Comparison of ENCODE assay signal across 21 cellular contexts in the genomic region with DNA sequence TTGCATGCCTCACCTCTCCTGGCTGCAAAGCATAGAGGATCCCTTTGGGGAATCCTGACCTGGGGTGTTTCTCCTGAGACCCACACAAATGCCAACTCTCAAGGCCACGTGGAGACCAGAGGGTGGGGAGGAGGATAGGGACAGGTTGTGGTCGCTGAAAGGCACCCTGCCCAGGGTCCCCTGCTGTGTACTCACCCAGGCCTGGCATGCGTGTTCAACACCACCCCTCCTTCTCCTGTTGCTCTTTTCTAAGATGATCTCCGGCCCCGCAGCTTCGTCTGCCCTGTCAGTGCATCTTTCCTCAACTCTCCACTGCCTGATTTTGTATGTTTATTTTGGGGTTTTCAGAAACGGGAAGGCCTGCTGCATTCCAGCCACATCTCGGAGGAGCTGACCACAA. TPM values are rescaled to one million over a fixed set of nuclear protein-coding genes. Genes with fewer than 3 reads are reported as not detected.
"Had no signal": no experiment of that assay in that cellular context is flagged by ENCODE, and none has a peak within 500 bp of the region (broad histone marks: within the 10 kb centered on the region; RNA-seq: fewer than 3 reads in every experiment).

No MANE protein-coding gene starts in this region.

- H3K79me2 ChIP-seq: hepatocyte had no signal

- H3K36me3 ChIP-seq: colonic mucosa, neutrophil had no signal

- H2AFZ ChIP-seq: hepatocyte had no signal

- H3K27ac ChIP-seq: colonic mucosa, foreskin keratinocyte, hepatocyte, neutrophil, testis, transverse colon had no signal

- H3K4me3 ChIP-seq: colonic mucosa, hepatocyte, mucosa of descending colon, testis, transverse colon had no signal

- H3K4me1 ChIP-seq: colonic mucosa, foreskin keratinocyte, testis had no signal

- ATAC-seq: foreskin keratinocyte; mucosa of descending colon; naive thymus-derived CD8-positive, alpha-beta T cell; right cardiac atrium; stimulated activated naive B cell treated with anti-CD40 and anti-IgM and Interleukin-4, amounts not matched to agents 10 μg/mL and 1 μg/mL and 100 μg/mL, for 72 hours; stimulated activated naive CD8-positive, alpha-beta T cell treated with anti-CD3 and anti-CD28 coated beads, Interleukin-15, amount 100 ng/mL, for 72 hours had no signal

- H3K9me3 ChIP-seq: colonic mucosa, neutrophil, testis had no signal

- H3K27me3 ChIP-seq: colonic mucosa, foreskin keratinocyte, hepatocyte, testis, transverse colon had no signal

- DNase-seq: cerebellar nuclear complex; colonic mucosa; dermis blood vessel endothelial cell; erythroblast; foreskin keratinocyte; kidney glomerular epithelial cell; mucosa of descending colon; right cardiac atrium; stimulated activated CD4-positive, alpha-beta T cell treated with anti-CD3 and anti-CD28 coated beads, Interleukin-15, amount 100 ng/mL, for 24 hours; stimulated activated CD4-positive, alpha-beta T cell treated with anti-CD3 and anti-CD28 coated beads, Interleukin-1b, Interleukin-23, amount 100 ng/mL, for 48 hours; stimulated activated CD4-positive, alpha-beta T cell treated with anti-CD3 and anti-CD28 coated beads, Interleukin-4, amount 100 ng/mL, for 24 hours; stimulated activated naive B cell treated with anti-CD40 and anti-IgM and Interleukin-4, amounts not matched to agents 10 μg/mL and 1 μg/mL and 100 μg/mL, for 72 hours; stimulated activated naive CD8-positive, alpha-beta T cell treated with anti-CD3 and anti-CD28 coated beads, Interleukin-15, amount 100 ng/mL, for 72 hours; testis; transverse colon had no signal

- H3K4me2 ChIP-seq: hepatocyte had no signal

- FAIRE-seq: endothelial cell of umbilical vein had no signal

RNA-seq across cellular contexts. Expression of gene PARVG, which starts 44.6 kb away (rescaled TPM):
- total RNA-seq: foreskin keratinocyte, lung microvascular endothelial cell had no signal
- polyA plus RNA-seq: endothelial cell of umbilical vein, foreskin keratinocyte, neural cell had no signal
